ENCODE assay signal across 8 cellular contexts in genomic region chr1:6392081-6392879, GRCh38. TPM values are rescaled to one million over a fixed set of nuclear protein-coding genes. Genes with fewer than 3 reads are reported as not detected.
DNase-seq lines count a peak whose midpoint lies in the region; ATAC-seq and TF ChIP-seq lines count a peak whose summit lies in the region.

No MANE protein-coding gene starts in this region.

- TF ChIP-seq CTCF in WERI-Rb-1 (IDR thresholded peaks at IDR 0.05; ENCODE audit: low read depth, low read length) (no peak), gastroesophageal sphincter (IDR thresholded peaks at IDR 0.05) (no peak), sigmoid colon (IDR thresholded peaks at IDR 0.05) (no peak)

- H3K9me3 ChIP-seq in WERI-Rb-1 (ENCODE audit: severe bottlenecking) (no peaks in the 10 kb centered on the region), gastroesophageal sphincter (no peaks in the 10 kb centered on the region), sigmoid colon (no peaks in the 10 kb centered on the region)

- H3K4me1 ChIP-seq in gastroesophageal sphincter (peaks cover 3 to 21% (median 6%) of the 10 kb centered on the region in 3 donors), sigmoid colon (peaks cover 0 to 16% (median 15%) of the 10 kb centered on the region in 4 donors)

- H3K27me3 ChIP-seq in WERI-Rb-1 (ENCODE audit: insufficient read depth, low read depth, severe bottlenecking) = no peaks in the 10 kb centered on the region
- no peaks in the 10 kb centered on the region for H3K27me3 ChIP-seq in gastroesophageal sphincter
- H3K27me3 ChIP-seq in sigmoid colon = no peaks in the 10 kb centered on the region

- TF ChIP-seq POLR2A in gastroesophageal sphincter (IDR thresholded peaks at IDR 0.05) (no peak), sigmoid colon (IDR thresholded peaks at IDR 0.05) (no peak)

- DNase-seq in Daoy (ENCODE audit: low read depth) = peak; percentile 34
- DNase-seq in WERI-Rb-1 = no peak
- no peak for DNase-seq in sigmoid colon
- DNase-seq in ecto neural progenitor cell (ENCODE audit: low spot score) = no peak

- H3K36me3 ChIP-seq in WERI-Rb-1 (peaks cover 14% of the 10 kb centered on the region), gastroesophageal sphincter (no peaks in the 10 kb centered on the region), sigmoid colon (no peaks in the 10 kb centered on the region)

- WGBS in gastroesophageal sphincter (ENCODE audit: low coverage in 1 of 2), 2 donors = 20% methylated on average over 1 of the region's 18 CpGs; no CpG with 5 or more reads in 1 of the 2 donors
- 7 to 22% methylated on average over 18 of the region's 18 CpGs for WGBS in sigmoid colon, 2 donors

- ATAC-seq in HG03139 (IDR thresholded peaks at IDR 0.05; ENCODE audit: unreplicated experiment) = peak; percentile 5
- no peak for ATAC-seq in gastroesophageal sphincter
- ATAC-seq in HG03025 (IDR thresholded peaks at IDR 0.05; ENCODE audit: low FRiP score, unreplicated experiment) = no peak
- no peak for ATAC-seq in HG03378 (IDR thresholded peaks at IDR 0.05; ENCODE audit: unreplicated experiment)

- peak overlapping the region; percentile 98 for H3K27ac ChIP-seq in WERI-Rb-1
- peak overlapping the region in 3 of 4 donors; percentile 94 to 98 (median 94) for H3K27ac ChIP-seq in gastroesophageal sphincter
- peak overlapping the region; percentile 94 to 98 (median 98) for H3K27ac ChIP-seq in sigmoid colon

- TF ChIP-seq EP300 in gastroesophageal sphincter (IDR thresholded peaks at IDR 0.05) = no peak
- no peak for TF ChIP-seq EP300 in sigmoid colon (IDR thresholded peaks at IDR 0.05)

- intact Hi-C loops in sigmoid colon (cut with DNase I) = loop anchor here (10.0 kb wide), 1 partner anchor 233 kb away; the partner anchor contains the start of gene THAP3

- H3K4me3 ChIP-seq in WERI-Rb-1 (ENCODE audit: low read depth, low read length) = peak overlapping the region; percentile 71
- peak overlapping the region; percentile 41 to 63 for H3K4me3 ChIP-seq in gastroesophageal sphincter
- H3K4me3 ChIP-seq in sigmoid colon = peak overlapping the region in 3 of 4 donors; percentile 62 to 67 (median 66)

RNA-seq across cellular contexts. Expression of gene ACOT7, which starts 1.3 kb away (rescaled TPM):
- 41.9 and 45.1 TPM in 2 replicates for total RNA-seq in Daoy (2014; rRNA removed; shearing (Covaris generic))
- total RNA-seq in gastroesophageal sphincter (10 to 100 TPM; 22.3 to 32.5 (median 25.0) TPM), sigmoid colon (10 to 100 TPM; 17.9 to 26.5 (median 22.2) TPM)
- 10 to 100 TPM; 54.7 to 81.0 (median 78.8) TPM for polyA plus RNA-seq in sigmoid colon

RNA-seq across cellular contexts. Expression of gene HES2, which starts 27.4 kb away (rescaled TPM):
- 0.27 TPM in 1 of 2 replicates, not detected in the other for total RNA-seq in Daoy (2014; rRNA removed; shearing (Covaris generic))
- 1 to 10 TPM in 1 of 4 donors, not detected in 3; 7.3 TPM for total RNA-seq in gastroesophageal sphincter
- not detected for total RNA-seq in sigmoid colon
- 10 to 100 TPM; 10.7 to 27.0 (median 19.9) TPM for polyA plus RNA-seq in sigmoid colon

RNA-seq across cellular contexts. Expression of gene ESPN, which starts 32.3 kb away (rescaled TPM):
- total RNA-seq in Daoy (2014; rRNA removed; shearing (Covaris generic)) = not detected in 2 replicates
- total RNA-seq in gastroesophageal sphincter = under 1 TPM in 3 of 4 donors, not detected in 1; 0.47 to 0.92 (median 0.81) TPM
- 1 to 10 TPM in 1 of 4 donors, under 1 TPM in 1, not detected in 2; 0.55 to 1.3 TPM for total RNA-seq in sigmoid colon
- polyA plus RNA-seq in sigmoid colon = 100 to 1,000 TPM in 2 of 3 donors, 10 to 100 TPM in 1; 86.5 to 202 (median 117) TPM
